In genomic region chr2:45443012-45443411, GRCh38 we compare ENCODE assay signal across 2 cellular contexts.
TF ChIP-seq lines count a peak whose summit lies in the region.

No MANE protein-coding gene starts in this region.

TF ChIP-seq in GM23338, 12 proteins besides CTCF, POLR2A, EP300 and RAD21 (continued from another document):
- TF ChIP-seq ZNF462 (CRISPR knock-in tag; IDR thresholded peaks at IDR 0.05), result no peak
- TF ChIP-seq CREB1 (CRISPR knock-in tag; IDR thresholded peaks at IDR 0.05; ENCODE audit: low read depth), result no peak
- no peak for TF ChIP-seq NANOG (IDR thresholded peaks at IDR 0.05; ENCODE audit: borderline replicate concordance)
- TF ChIP-seq ETS1 (IDR thresholded peaks at IDR 0.05), result no peak
- no peak for TF ChIP-seq JUNB (IDR thresholded peaks at IDR 0.05; ENCODE audit: unreplicated experiment)
- TF ChIP-seq EZH2phosphoT487 (IDR thresholded peaks at IDR 0.05; ENCODE audit: unreplicated experiment), result no peak
- TF ChIP-seq ZNF114 (CRISPR knock-in tag; IDR thresholded peaks at IDR 0.05), result no peak
- TF ChIP-seq EZH2 (IDR thresholded peaks at IDR 0.05; ENCODE audit: low read depth, unreplicated experiment), result no peak
- TF ChIP-seq STAT1 (IDR thresholded peaks at IDR 0.05; ENCODE audit: unreplicated experiment), result no peak
- TF ChIP-seq REST (IDR thresholded peaks at IDR 0.05; ENCODE audit: unreplicated experiment), result no peak
- no peak for TF ChIP-seq ZNF331 (CRISPR knock-in tag; IDR thresholded peaks at IDR 0.05; ENCODE audit: low read depth)

TF ChIP-seq in WTC11, 78 proteins besides CTCF, POLR2A, EP300 and RAD21 (continued from another document):
- no peak for TF ChIP-seq PRDM15 (CRISPR knock-in tag; IDR thresholded peaks at IDR 0.05)
- no peak for TF ChIP-seq MXD4 (CRISPR knock-in tag; IDR thresholded peaks at IDR 0.05; ENCODE audit: borderline replicate concordance)
- TF ChIP-seq E2F4 (CRISPR knock-in tag; IDR thresholded peaks at IDR 0.05; ENCODE audit: borderline replicate concordance, low read depth), result no peak
- no peak for TF ChIP-seq NFATC4 (CRISPR knock-in tag; IDR thresholded peaks at IDR 0.05)
- TF ChIP-seq ZNF423 (CRISPR knock-in tag; IDR thresholded peaks at IDR 0.05), result no peak
- TF ChIP-seq ZNF138 (CRISPR knock-in tag; conservative IDR thresholded peaks at IDR 0.05), result no peak
- TF ChIP-seq SMAD3 (CRISPR knock-in tag; IDR thresholded peaks at IDR 0.05; ENCODE audit: borderline replicate concordance), result no peak
- TF ChIP-seq GABPB1 (CRISPR knock-in tag; IDR thresholded peaks at IDR 0.05), result no peak
- TF ChIP-seq EMX1 (CRISPR knock-in tag; IDR thresholded peaks at IDR 0.05), result no peak
- no peak for TF ChIP-seq NFE2L1 (CRISPR knock-in tag; IDR thresholded peaks at IDR 0.05)
